In genomic region chr14:95486875-95487668, GRCh38 we compare ENCODE assay signal across 11 cellular contexts. TPM values are rescaled to one million over a fixed set of nuclear protein-coding genes. Genes with fewer than 3 reads are reported as not detected.
DNase-seq lines count a peak whose midpoint lies in the region; ATAC-seq and TF ChIP-seq lines count a peak whose summit lies in the region.
"Had no signal": no experiment of that assay in that cellular context is flagged by ENCODE, and none has a peak within 500 bp of the region (broad histone marks: within the 10 kb centered on the region; RNA-seq: fewer than 3 reads in every experiment).

No MANE protein-coding gene starts in this region.

- DNase-seq in Caco-2 (no peak), naive B cell (peak; percentile 72), H4 (ENCODE audit: low spot score) (no peak)
- DNase-seq: activated CD4-positive, alpha-beta T cell treated with anti-CD3 and anti-CD28 coated beads for 36 hours; activated gamma-delta T cell treated with Interleukin-2 at 50 U/mL for 16 hours; Calu3 had no signal

- H3K27ac ChIP-seq in HEK293 (ENCODE audit: extremely low read depth, low read depth, low read length) (no peak overlapping the region), OCI-LY1 (ENCODE audit: low read depth, low read length, poor library complexity, severe bottlenecking) (peak overlapping the region; percentile 91)
- H3K27ac ChIP-seq: SK-N-MC had no signal

- no peak overlapping the region for H2AFZ ChIP-seq in OCI-LY1 (ENCODE audit: low read length)

- H3K9me2 ChIP-seq in OCI-LY1 (ENCODE audit: low read depth, low read length): no peaks in the 10 kb centered on the region

- H3K4me2 ChIP-seq in OCI-LY1 (ENCODE audit: low read length): peak overlapping the region; percentile 61

- no peaks in the 10 kb centered on the region for H3K27me3 ChIP-seq in Caco-2 (replicated peaks; ENCODE audit: control insufficient read depth, insufficient read depth, low read length)
- no peaks in the 10 kb centered on the region for H3K27me3 ChIP-seq in OCI-LY1 (ENCODE audit: insufficient read depth, low read length)

- no peak for TF ChIP-seq CTCF in Caco-2 (IDR thresholded peaks at IDR 0.05; ENCODE audit: insufficient read depth in 1 of 2, low read depth in 1 of 2, low read length in 1 of 2, severe bottlenecking in 1 of 2, unreplicated experiment in 1 of 2)
- no peak for TF ChIP-seq CTCF in HEK293 (tag by site-specific recombination; IDR thresholded peaks at IDR 0.05)
- TF ChIP-seq CTCF in OCI-LY1 (IDR thresholded peaks at IDR 0.05; ENCODE audit: low read length): no peak

- H3K4me1 Mint-ChIP-seq in Caco-2 (ENCODE audit: low read depth, unreplicated experiment) (peaks cover 65% of the 10 kb centered on the region), naive B cell (peaks cover 66 to 86% (median 83%) of the 10 kb centered on the region in 3 donors)

- H3K4me3 Mint-ChIP-seq in Caco-2 (ENCODE audit: unreplicated experiment) (no peak overlapping the region), naive B cell (peak overlapping the region in 7 of 8 donors; percentile 57 to 90 (median 66))
- H3K4me3 Mint-ChIP-seq: activated CD4-positive, alpha-beta T cell treated with anti-CD3 and anti-CD28 coated beads for 36 hours had no signal

- ATAC-seq in naive B cell (ENCODE audit: low read depth in 2 of 2) (peak; percentile 97 to 98), GM19023 (IDR thresholded peaks at IDR 0.05; ENCODE audit: unreplicated experiment) (no peak), GM19395 (IDR thresholded peaks at IDR 0.05; ENCODE audit: unreplicated experiment) (no peak)
- ATAC-seq: activated CD4-positive, alpha-beta T cell treated with anti-CD3 and anti-CD28 coated beads for 36 hours had no signal

- peak overlapping the region; percentile 63 for H3K27ac Mint-ChIP-seq in Caco-2 (ENCODE audit: unreplicated experiment)
- H3K27ac Mint-ChIP-seq in naive B cell: peak overlapping the region; percentile 77 to 98 (median 90)

- peak overlapping the region; percentile 43; the same call in 1 of the 2 replicates for H3K9ac ChIP-seq in OCI-LY1 (ENCODE audit: low read length)

- H3K4me1 ChIP-seq in Caco-2: peaks cover 68% of the 10 kb centered on the region
- peaks cover 3% of the 10 kb centered on the region; the same call in 1 of the 2 replicates for H3K4me1 ChIP-seq in HEK293 (ENCODE audit: control insufficient read depth, insufficient read depth, low read length)
- peaks cover 58% of the 10 kb centered on the region for H3K4me1 ChIP-seq in OCI-LY1 (ENCODE audit: insufficient read depth, low read length, severe bottlenecking)

- no peaks in the 10 kb centered on the region for H4K20me1 ChIP-seq in OCI-LY1 (ENCODE audit: insufficient read depth, low read length)

- H3K79me2 ChIP-seq in OCI-LY1 (ENCODE audit: insufficient read depth, low read length): no peaks in the 10 kb centered on the region

- intact Hi-C loops in Caco-2 (cut with micrococcal nuclease; ENCODE audit: unreplicated experiment): no loop called here

- BruUV-seq in Caco-2 (replicated peaks; lab: Mats Ljungman, UMichigan): no TSS peak

- no peaks in the 10 kb centered on the region for H3K9me3 Mint-ChIP-seq in Caco-2 (ENCODE audit: unreplicated experiment)
- peaks cover 0 to 3% (median 0%) of the 10 kb centered on the region in 7 donors for H3K9me3 Mint-ChIP-seq in naive B cell

- no peaks in the 10 kb centered on the region for H3K27me3 Mint-ChIP-seq in Caco-2 (ENCODE audit: insufficient read depth, unreplicated experiment)
- no peaks in the 10 kb centered on the region for H3K27me3 Mint-ChIP-seq in naive B cell
- H3K27me3 Mint-ChIP-seq: activated CD4-positive, alpha-beta T cell treated with anti-CD3 and anti-CD28 coated beads for 36 hours had no signal

- H3K36me3 ChIP-seq in Caco-2 (ENCODE audit: control insufficient read depth, insufficient read depth, low read length) (no peaks in the 10 kb centered on the region; the same call in 1 of the 2 replicates), HEK293 (ENCODE audit: control insufficient read depth in 2 of 2, insufficient read depth in 1 of 2, low read length in 2 of 2) (no peaks in the 10 kb centered on the region), OCI-LY1 (ENCODE audit: insufficient read depth, low read length) (no peaks in the 10 kb centered on the region)

- no peaks in the 10 kb centered on the region for H3F3A ChIP-seq in OCI-LY1 (ENCODE audit: insufficient read depth, low read length)

- H3K4me3 ChIP-seq in Caco-2 (ENCODE audit: low read depth, low read length) (no peak overlapping the region), HEK293 (ENCODE audit: low read depth, low read length) (no peak overlapping the region), OCI-LY1 (ENCODE audit: low read depth, low read length, poor library complexity, severe bottlenecking) (peak overlapping the region; percentile 53)
- H3K4me3 ChIP-seq: SK-N-MC had no signal

- POLR2A ChIA-PET in Caco-2 (lab: Charles Lee) (no interaction called here), HEK293 (lab: Yijun Ruan, JAX) (interaction anchor here (0.6 kb wide), 1 partner anchor 241 kb away, joined by 3 read pairs; no protein-coding TSS in a partner anchor)

- H3K9me3 ChIP-seq in Caco-2: no peaks in the 10 kb centered on the region; the same call in 1 of the 2 replicates
- H3K9me3 ChIP-seq in HEK293 (ENCODE audit: control insufficient read depth, insufficient read depth, low read depth, low read length): no peaks in the 10 kb centered on the region
- no peaks in the 10 kb centered on the region for H3K9me3 ChIP-seq in OCI-LY1 (ENCODE audit: low read length)

- CTCF ChIA-PET in Caco-2 (lab: Charles Lee): no interaction called here
- CTCF ChIA-PET in HEK293 (lab: Yijun Ruan, JAX): interaction anchor here (1.4 kb wide), 1 partner anchor 43 kb away, joined by 3 read pairs; no protein-coding TSS in a partner anchor

- H3K36me3 Mint-ChIP-seq in Caco-2 (ENCODE audit: insufficient read depth, unreplicated experiment) (peaks cover 10% of the 10 kb centered on the region), naive B cell (peaks cover 0 to 10% of the 10 kb centered on the region in 2 donors)

TF ChIP-seq in HEK293, 187 proteins besides CTCF, POLR2A, EP300 and RAD21 (continues in another document):
- TF ChIP-seq ZNF114 (tag by site-specific recombination; IDR thresholded peaks at IDR 0.05) (no peak), ZNF416 (tag by site-specific recombination; IDR thresholded peaks at IDR 0.05) (no peak), ZNF280D (tag by site-specific recombination; IDR thresholded peaks at IDR 0.05) (no peak), ZSCAN23 (tag by site-specific recombination; IDR thresholded peaks at IDR 0.05) (no peak), ZNF280C (tag by site-specific recombination; IDR thresholded peaks at IDR 0.05) (no peak)

RNA-seq across cellular contexts. Expression of gene SYNE3, which starts 29.4 kb away (rescaled TPM):
- total RNA-seq in Caco-2 (2022): 19.4 and 21.2 TPM in 2 replicates
- 1 to 10 TPM in 5 of 6 donors, under 1 TPM in 1; 0.71 to 9.4 (median 5.3) TPM for polyA plus RNA-seq in naive B cell (ENCODE audit: low read depth in 6 of 6)
- total RNA-seq in H4 (2014; rRNA removed; shearing (Covaris generic)): 0.75 and 1.4 TPM in 2 replicates

RNA-seq across cellular contexts. Expression of gene GLRX5, which starts 47.8 kb away (rescaled TPM):
- total RNA-seq in Caco-2 (2022): 66.2 and 67.8 TPM in 2 replicates
- polyA plus RNA-seq in naive B cell (ENCODE audit: low read depth in 6 of 6): 10 to 100 TPM; 51.3 to 98.1 (median 62.4) TPM
- 74.4 and 79.7 TPM in 2 replicates for total RNA-seq in H4 (2014; rRNA removed; shearing (Covaris generic))

Comparison
In these comparisons a context has a peak if more than half of its experiments do, and no peak if none do; other contexts are left out.
1. ATAC-seq: peak in naive B cell (2 of 2); none in GM19023 (single experiment) and GM19395 (single experiment).